ENCODE assay signal across 1 cellular context in the genomic region with DNA sequence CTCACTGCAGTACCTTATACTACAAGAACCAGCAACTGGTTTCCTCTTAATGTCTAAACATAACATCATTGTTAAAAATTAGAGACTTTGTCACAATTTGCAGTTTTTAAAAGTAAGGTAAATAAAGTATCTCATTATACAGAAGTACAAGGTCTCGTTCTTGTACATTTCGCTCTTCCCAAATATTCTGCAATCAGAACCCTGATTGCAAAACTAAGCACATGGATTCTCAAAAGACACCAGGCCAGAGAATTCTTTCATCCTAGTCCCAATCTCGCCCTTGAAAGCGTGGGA.
TF ChIP-seq lines count a peak whose summit lies in the region.

No MANE protein-coding gene starts in this region.

TF ChIP-seq in H1, 55 proteins besides CTCF, POLR2A, EP300 and RAD21 (continued from another document):
- TF ChIP-seq, protein P1, sequence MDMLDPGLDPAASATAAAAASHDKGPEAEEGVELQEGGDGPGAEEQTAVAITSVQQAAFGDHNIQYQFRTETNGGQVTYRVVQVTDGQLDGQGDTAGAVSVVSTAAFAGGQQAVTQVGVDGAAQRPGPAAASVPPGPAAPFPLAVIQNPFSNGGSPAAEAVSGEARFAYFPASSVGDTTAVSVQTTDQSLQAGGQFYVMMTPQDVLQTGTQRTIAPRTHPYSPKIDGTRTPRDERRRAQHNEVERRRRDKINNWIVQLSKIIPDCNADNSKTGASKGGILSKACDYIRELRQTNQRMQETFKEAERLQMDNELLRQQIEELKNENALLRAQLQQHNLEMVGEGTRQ (IDR thresholded peaks at IDR 0.05; ENCODE audit: low read length) = no peak
- TF ChIP-seq CBX8 (IDR thresholded peaks at IDR 0.05; ENCODE audit: borderline replicate concordance, low read depth, low read length) (no peak), CEBPB (IDR thresholded peaks at IDR 0.05; ENCODE audit: low read depth, low read length) (no peak), SIRT6 (IDR thresholded peaks at IDR 0.05; ENCODE audit: low read length) (no peak), KDM4A (IDR thresholded peaks at IDR 0.05; ENCODE audit: low read depth, low read length, severe bottlenecking) (no peak), TCF12 (IDR thresholded peaks at IDR 0.05; ENCODE audit: low read depth, low read length) (no peak), MAFK (IDR thresholded peaks at IDR 0.05; ENCODE audit: low read depth, low read length) (no peak), ZNF274 (IDR thresholded peaks at IDR 0.05; ENCODE audit: borderline replicate concordance, extremely low read depth, low read length) (no peak), EZH2 (IDR thresholded peaks at IDR 0.05; ENCODE audit: low read depth, low read length, severe bottlenecking) (no peak), JUN (IDR thresholded peaks at IDR 0.05; ENCODE audit: low read depth, low read length) (no peak), BACH1 (IDR thresholded peaks at IDR 0.05; ENCODE audit: low read length) (no peak), SP2 (IDR thresholded peaks at IDR 0.05; ENCODE audit: low read length) (no peak), NANOG (IDR thresholded peaks at IDR 0.05; ENCODE audit: insufficient read depth, low read depth, low read length, poor library complexity, severe bottlenecking) (no peak), CBX5 (IDR thresholded peaks at IDR 0.05; ENCODE audit: low read depth, low read length) (no peak), TBP (IDR thresholded peaks at IDR 0.05; ENCODE audit: low read depth, low read length) (no peak), SIN3A (conservative IDR thresholded peaks at IDR 0.05 in 1 of 2, IDR thresholded peaks at IDR 0.05 in 1 of 2; ENCODE audit: low read depth in 1 of 2, low read length in 2 of 2) (no peak), SUZ12 (IDR thresholded peaks at IDR 0.05; ENCODE audit: low read length) (no peak)
- TF ChIP-seq, protein P2, sequence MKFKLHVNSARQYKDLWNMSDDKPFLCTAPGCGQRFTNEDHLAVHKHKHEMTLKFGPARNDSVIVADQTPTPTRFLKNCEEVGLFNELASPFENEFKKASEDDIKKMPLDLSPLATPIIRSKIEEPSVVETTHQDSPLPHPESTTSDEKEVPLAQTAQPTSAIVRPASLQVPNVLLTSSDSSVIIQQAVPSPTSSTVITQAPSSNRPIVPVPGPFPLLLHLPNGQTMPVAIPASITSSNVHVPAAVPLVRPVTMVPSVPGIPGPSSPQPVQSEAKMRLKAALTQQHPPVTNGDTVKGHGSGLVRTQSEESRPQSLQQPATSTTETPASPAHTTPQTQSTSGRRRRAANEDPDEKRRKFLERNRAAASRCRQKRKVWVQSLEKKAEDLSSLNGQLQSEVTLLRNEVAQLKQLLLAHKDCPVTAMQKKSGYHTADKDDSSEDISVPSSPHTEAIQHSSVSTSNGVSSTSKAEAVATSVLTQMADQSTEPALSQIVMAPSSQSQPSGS (IDR thresholded peaks at IDR 0.05; ENCODE audit: low read length) = no peak
